In genomic region chr17:48578616-48579560, GRCh38 we compare ENCODE assay signal across 1 cellular context.
TF ChIP-seq lines count a peak whose summit lies in the region.

No MANE protein-coding gene starts in this region.

TF ChIP-seq in K562, 482 proteins besides CTCF, POLR2A, EP300 and RAD21 (continued from another document and continues in another):
- no peak for TF ChIP-seq USF1 (CRISPR knock-in tag; IDR thresholded peaks at IDR 0.05)
- TF ChIP-seq BRD4 (IDR thresholded peaks at IDR 0.05), result 0 out of 2 replicates have a peak, but pooled peaks have one; percentile 30
- TF ChIP-seq OTX1 (CRISPR knock-in tag; IDR thresholded peaks at IDR 0.05), result peak; percentile 88
- no peak for TF ChIP-seq FOXK1 (CRISPR knock-in tag; IDR thresholded peaks at IDR 0.05; ENCODE audit: borderline replicate concordance)
- TF ChIP-seq RBM34 (IDR thresholded peaks at IDR 0.05; ENCODE audit: borderline replicate concordance, insufficient read depth, low read length), result no peak
- no peak for TF ChIP-seq DLX4 (CRISPR knock-in tag; IDR thresholded peaks at IDR 0.05)
- TF ChIP-seq MAX (CRISPR knock-in tag; IDR thresholded peaks at IDR 0.05), result no peak; the same call in 1 of the 2 replicates
- TF ChIP-seq CHD1 (IDR thresholded peaks at IDR 0.05; ENCODE audit: low read length), result peak; percentile 67
- TF ChIP-seq COPS2 (conservative IDR thresholded peaks at IDR 0.05), result no peak
- TF ChIP-seq VEZF1 (CRISPR knock-in tag; IDR thresholded peaks at IDR 0.05), result no peak
- TF ChIP-seq THAP12 (CRISPR knock-in tag; IDR thresholded peaks at IDR 0.05), result 0 out of 2 replicates have a peak, but pooled peaks have one; percentile 19
- 0 out of 2 replicates have a peak, but pooled peaks have one; percentile 24 for TF ChIP-seq E2F3 (CRISPR knock-in tag; IDR thresholded peaks at IDR 0.05)
- TF ChIP-seq MAFK (IDR thresholded peaks at IDR 0.05; ENCODE audit: low read length), result no peak
- TF ChIP-seq ARHGAP35 (IDR thresholded peaks at IDR 0.05; ENCODE audit: partially characterized antibody), result no peak
- 0 out of 2 replicates have a peak, but pooled peaks have one; percentile 54 for TF ChIP-seq ZNF695 (CRISPR knock-in tag; IDR thresholded peaks at IDR 0.05)
- TF ChIP-seq MLLT1 (IDR thresholded peaks at IDR 0.05), result peak; percentile 66 to 85; a peak in 3 of 4 replicates
- peak; percentile 49 to 53 for TF ChIP-seq NRF1 (conservative IDR thresholded peaks at IDR 0.05 in 1 of 2, IDR thresholded peaks at IDR 0.05 in 1 of 2)
- no peak; the same call in 1 of the 2 replicates for TF ChIP-seq ZNF197 (CRISPR knock-in tag; IDR thresholded peaks at IDR 0.05; ENCODE audit: low read depth)
- 0 out of 2 replicates have a peak, but pooled peaks have one; percentile 22 for TF ChIP-seq ATF4 (CRISPR knock-in tag; IDR thresholded peaks at IDR 0.05)
- TF ChIP-seq PURB (CRISPR knock-in tag; IDR thresholded peaks at IDR 0.05; ENCODE audit: low read depth), result peak; percentile 57; the same call in 1 of the 2 replicates
- TF ChIP-seq ZFPM2 (CRISPR knock-in tag; IDR thresholded peaks at IDR 0.05), result no peak
- TF ChIP-seq PCBP1 (IDR thresholded peaks at IDR 0.05; ENCODE audit: low read depth, low read length, poor library complexity, severe bottlenecking), result no peak
- no peak for TF ChIP-seq ZBTB43 (CRISPR knock-in tag; IDR thresholded peaks at IDR 0.05)
- TF ChIP-seq POLR2H (tag; IDR thresholded peaks at IDR 0.05; ENCODE audit: low read depth), result no peak
- TF ChIP-seq CEBPZ (IDR thresholded peaks at IDR 0.05; ENCODE audit: borderline replicate concordance, low read depth, low read length), result no peak
- no peak for TF ChIP-seq PYGO2 (tag; IDR thresholded peaks at IDR 0.05)
- TF ChIP-seq MXD1 (CRISPR knock-in tag; IDR thresholded peaks at IDR 0.05; ENCODE audit: borderline replicate concordance, poor library complexity, severe bottlenecking), result no peak
- no peak for TF ChIP-seq CSDE1 (IDR thresholded peaks at IDR 0.05)
- TF ChIP-seq PHTF2 (CRISPR knock-in tag; IDR thresholded peaks at IDR 0.05), result no peak
- TF ChIP-seq L3MBTL2 (IDR thresholded peaks at IDR 0.05), result peak; percentile 22; the same call in 1 of the 2 replicates
- no peak for TF ChIP-seq HES1 (IDR thresholded peaks at IDR 0.05; ENCODE audit: low read depth)
- no peak for TF ChIP-seq NR0B1 (IDR thresholded peaks at IDR 0.05; ENCODE audit: partially characterized antibody)
- TF ChIP-seq ILK (tag; IDR thresholded peaks at IDR 0.05; ENCODE audit: borderline replicate concordance, low read depth), result no peak
- peak; percentile 41; the same call in 1 of the 2 replicates for TF ChIP-seq GABPB1 (CRISPR knock-in tag; IDR thresholded peaks at IDR 0.05)
- TF ChIP-seq ZFX (CRISPR knock-in tag; IDR thresholded peaks at IDR 0.05), result peak; percentile 67
